Comparison of ENCODE assay signal across 1 cellular context in the genomic region with DNA sequence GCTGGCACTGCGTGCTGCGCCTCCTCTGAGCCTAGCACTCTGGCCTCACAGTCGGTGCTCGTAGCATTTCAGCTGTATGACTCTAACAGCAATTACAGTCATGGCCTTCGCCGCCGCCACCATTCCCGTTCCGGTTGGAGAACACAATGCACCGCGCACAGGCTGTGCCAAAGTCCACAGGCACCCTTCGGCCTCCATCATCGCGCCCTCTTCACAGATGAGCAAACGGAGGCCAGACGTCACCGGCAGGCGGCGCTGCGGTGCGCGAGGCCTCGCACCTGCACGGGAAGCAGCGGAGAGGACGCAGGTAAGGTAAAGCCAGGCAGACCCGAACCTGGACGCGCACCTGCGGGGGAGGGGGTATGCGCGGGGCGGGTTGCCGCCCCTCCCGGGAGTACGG.
TF ChIP-seq lines count a peak whose summit lies in the region.

No MANE protein-coding gene starts in this region.

TF ChIP-seq in WTC11, 78 proteins besides CTCF, POLR2A, EP300 and RAD21 (continued from another document and continues in another):
- TF ChIP-seq, protein P1, sequence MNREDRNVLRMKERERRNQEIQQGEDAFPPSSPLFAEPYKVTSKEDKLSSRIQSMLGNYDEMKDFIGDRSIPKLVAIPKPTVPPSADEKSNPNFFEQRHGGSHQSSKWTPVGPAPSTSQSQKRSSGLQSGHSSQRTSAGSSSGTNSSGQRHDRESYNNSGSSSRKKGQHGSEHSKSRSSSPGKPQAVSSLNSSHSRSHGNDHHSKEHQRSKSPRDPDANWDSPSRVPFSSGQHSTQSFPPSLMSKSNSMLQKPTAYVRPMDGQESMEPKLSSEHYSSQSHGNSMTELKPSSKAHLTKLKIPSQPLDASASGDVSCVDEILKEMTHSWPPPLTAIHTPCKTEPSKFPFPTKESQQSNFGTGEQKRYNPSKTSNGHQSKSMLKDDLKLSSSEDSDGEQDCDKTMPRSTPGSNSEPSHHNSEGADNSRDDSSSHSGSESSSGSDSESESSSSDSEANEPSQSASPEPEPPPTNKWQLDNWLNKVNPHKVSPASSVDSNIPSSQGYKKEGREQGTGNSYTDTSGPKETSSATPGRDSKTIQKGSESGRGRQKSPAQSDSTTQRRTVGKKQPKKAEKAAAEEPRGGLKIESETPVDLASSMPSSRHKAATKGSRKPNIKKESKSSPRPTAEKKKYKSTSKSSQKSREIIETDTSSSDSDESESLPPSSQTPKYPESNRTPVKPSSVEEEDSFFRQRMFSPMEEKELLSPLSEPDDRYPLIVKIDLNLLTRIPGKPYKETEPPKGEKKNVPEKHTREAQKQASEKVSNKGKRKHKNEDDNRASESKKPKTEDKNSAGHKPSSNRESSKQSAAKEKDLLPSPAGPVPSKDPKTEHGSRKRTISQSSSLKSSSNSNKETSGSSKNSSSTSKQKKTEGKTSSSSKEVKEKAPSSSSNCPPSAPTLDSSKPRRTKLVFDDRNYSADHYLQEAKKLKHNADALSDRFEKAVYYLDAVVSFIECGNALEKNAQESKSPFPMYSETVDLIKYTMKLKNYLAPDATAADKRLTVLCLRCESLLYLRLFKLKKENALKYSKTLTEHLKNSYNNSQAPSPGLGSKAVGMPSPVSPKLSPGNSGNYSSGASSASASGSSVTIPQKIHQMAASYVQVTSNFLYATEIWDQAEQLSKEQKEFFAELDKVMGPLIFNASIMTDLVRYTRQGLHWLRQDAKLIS (CRISPR knock-in tag; IDR thresholded peaks at IDR 0.05; ENCODE audit: borderline replicate concordance) = no peak
- TF ChIP-seq, protein P2, sequence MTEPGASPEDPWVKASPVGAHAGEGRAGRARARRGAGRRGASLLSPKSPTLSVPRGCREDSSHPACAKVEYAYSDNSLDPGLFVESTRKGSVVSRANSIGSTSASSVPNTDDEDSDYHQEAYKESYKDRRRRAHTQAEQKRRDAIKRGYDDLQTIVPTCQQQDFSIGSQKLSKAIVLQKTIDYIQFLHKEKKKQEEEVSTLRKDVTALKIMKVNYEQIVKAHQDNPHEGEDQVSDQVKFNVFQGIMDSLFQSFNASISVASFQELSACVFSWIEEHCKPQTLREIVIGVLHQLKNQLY (CRISPR knock-in tag; IDR thresholded peaks at IDR 0.05) = no peak
- TF ChIP-seq JAZF1 (CRISPR knock-in tag; IDR thresholded peaks at IDR 0.05) (no peak), CREB1 (CRISPR knock-in tag; IDR thresholded peaks at IDR 0.05) (no peak), ELF4 (CRISPR knock-in tag; IDR thresholded peaks at IDR 0.05; ENCODE audit: low read depth) (no peak), EMX1 (CRISPR knock-in tag; IDR thresholded peaks at IDR 0.05) (no peak), TCF7 (CRISPR knock-in tag; IDR thresholded peaks at IDR 0.05; ENCODE audit: low read depth) (no peak), FOXK1 (CRISPR knock-in tag; IDR thresholded peaks at IDR 0.05) (no peak), GABPB1 (CRISPR knock-in tag; IDR thresholded peaks at IDR 0.05) (no peak), NR1H2 (CRISPR knock-in tag; IDR thresholded peaks at IDR 0.05) (no peak), ZNF671 (CRISPR knock-in tag; IDR thresholded peaks at IDR 0.05) (peak; percentile 74; the same call in 1 of the 2 replicates), NR3C1 (CRISPR knock-in tag; conservative IDR thresholded peaks at IDR 0.05; ENCODE audit: low read depth) (no peak), TP53 (CRISPR knock-in tag; IDR thresholded peaks at IDR 0.05) (no peak), NFATC4 (CRISPR knock-in tag; IDR thresholded peaks at IDR 0.05) (no peak; the same call in 1 of the 2 replicates), TEAD1 (CRISPR knock-in tag; IDR thresholded peaks at IDR 0.05) (no peak), ETV6 (CRISPR knock-in tag; IDR thresholded peaks at IDR 0.05) (peak; percentile 41; the same call in 1 of the 2 replicates), FOXJ3 (CRISPR knock-in tag; IDR thresholded peaks at IDR 0.05; ENCODE audit: borderline replicate concordance) (no peak), MYBL2 (CRISPR knock-in tag; IDR thresholded peaks at IDR 0.05) (no peak), ZNF138 (CRISPR knock-in tag; conservative IDR thresholded peaks at IDR 0.05) (no peak), SMAD3 (CRISPR knock-in tag; IDR thresholded peaks at IDR 0.05; ENCODE audit: borderline replicate concordance) (no peak)
- TF ChIP-seq, protein P3, sequence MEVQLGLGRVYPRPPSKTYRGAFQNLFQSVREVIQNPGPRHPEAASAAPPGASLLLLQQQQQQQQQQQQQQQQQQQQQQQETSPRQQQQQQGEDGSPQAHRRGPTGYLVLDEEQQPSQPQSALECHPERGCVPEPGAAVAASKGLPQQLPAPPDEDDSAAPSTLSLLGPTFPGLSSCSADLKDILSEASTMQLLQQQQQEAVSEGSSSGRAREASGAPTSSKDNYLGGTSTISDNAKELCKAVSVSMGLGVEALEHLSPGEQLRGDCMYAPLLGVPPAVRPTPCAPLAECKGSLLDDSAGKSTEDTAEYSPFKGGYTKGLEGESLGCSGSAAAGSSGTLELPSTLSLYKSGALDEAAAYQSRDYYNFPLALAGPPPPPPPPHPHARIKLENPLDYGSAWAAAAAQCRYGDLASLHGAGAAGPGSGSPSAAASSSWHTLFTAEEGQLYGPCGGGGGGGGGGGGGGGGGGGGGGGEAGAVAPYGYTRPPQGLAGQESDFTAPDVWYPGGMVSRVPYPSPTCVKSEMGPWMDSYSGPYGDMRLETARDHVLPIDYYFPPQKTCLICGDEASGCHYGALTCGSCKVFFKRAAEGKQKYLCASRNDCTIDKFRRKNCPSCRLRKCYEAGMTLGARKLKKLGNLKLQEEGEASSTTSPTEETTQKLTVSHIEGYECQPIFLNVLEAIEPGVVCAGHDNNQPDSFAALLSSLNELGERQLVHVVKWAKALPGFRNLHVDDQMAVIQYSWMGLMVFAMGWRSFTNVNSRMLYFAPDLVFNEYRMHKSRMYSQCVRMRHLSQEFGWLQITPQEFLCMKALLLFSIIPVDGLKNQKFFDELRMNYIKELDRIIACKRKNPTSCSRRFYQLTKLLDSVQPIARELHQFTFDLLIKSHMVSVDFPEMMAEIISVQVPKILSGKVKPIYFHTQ (CRISPR knock-in tag; IDR thresholded peaks at IDR 0.05) = no peak
- TF ChIP-seq, protein P4, sequence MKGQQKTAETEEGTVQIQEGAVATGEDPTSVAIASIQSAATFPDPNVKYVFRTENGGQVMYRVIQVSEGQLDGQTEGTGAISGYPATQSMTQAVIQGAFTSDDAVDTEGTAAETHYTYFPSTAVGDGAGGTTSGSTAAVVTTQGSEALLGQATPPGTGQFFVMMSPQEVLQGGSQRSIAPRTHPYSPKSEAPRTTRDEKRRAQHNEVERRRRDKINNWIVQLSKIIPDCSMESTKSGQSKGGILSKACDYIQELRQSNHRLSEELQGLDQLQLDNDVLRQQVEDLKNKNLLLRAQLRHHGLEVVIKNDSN (CRISPR knock-in tag; IDR thresholded peaks at IDR 0.05) = no peak
- TF ChIP-seq, protein P5, sequence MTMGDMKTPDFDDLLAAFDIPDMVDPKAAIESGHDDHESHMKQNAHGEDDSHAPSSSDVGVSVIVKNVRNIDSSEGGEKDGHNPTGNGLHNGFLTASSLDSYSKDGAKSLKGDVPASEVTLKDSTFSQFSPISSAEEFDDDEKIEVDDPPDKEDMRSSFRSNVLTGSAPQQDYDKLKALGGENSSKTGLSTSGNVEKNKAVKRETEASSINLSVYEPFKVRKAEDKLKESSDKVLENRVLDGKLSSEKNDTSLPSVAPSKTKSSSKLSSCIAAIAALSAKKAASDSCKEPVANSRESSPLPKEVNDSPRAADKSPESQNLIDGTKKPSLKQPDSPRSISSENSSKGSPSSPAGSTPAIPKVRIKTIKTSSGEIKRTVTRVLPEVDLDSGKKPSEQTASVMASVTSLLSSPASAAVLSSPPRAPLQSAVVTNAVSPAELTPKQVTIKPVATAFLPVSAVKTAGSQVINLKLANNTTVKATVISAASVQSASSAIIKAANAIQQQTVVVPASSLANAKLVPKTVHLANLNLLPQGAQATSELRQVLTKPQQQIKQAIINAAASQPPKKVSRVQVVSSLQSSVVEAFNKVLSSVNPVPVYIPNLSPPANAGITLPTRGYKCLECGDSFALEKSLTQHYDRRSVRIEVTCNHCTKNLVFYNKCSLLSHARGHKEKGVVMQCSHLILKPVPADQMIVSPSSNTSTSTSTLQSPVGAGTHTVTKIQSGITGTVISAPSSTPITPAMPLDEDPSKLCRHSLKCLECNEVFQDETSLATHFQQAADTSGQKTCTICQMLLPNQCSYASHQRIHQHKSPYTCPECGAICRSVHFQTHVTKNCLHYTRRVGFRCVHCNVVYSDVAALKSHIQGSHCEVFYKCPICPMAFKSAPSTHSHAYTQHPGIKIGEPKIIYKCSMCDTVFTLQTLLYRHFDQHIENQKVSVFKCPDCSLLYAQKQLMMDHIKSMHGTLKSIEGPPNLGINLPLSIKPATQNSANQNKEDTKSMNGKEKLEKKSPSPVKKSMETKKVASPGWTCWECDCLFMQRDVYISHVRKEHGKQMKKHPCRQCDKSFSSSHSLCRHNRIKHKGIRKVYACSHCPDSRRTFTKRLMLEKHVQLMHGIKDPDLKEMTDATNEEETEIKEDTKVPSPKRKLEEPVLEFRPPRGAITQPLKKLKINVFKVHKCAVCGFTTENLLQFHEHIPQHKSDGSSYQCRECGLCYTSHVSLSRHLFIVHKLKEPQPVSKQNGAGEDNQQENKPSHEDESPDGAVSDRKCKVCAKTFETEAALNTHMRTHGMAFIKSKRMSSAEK (CRISPR knock-in tag; IDR thresholded peaks at IDR 0.05; ENCODE audit: borderline replicate concordance) = no peak
- TF ChIP-seq, protein P6, sequence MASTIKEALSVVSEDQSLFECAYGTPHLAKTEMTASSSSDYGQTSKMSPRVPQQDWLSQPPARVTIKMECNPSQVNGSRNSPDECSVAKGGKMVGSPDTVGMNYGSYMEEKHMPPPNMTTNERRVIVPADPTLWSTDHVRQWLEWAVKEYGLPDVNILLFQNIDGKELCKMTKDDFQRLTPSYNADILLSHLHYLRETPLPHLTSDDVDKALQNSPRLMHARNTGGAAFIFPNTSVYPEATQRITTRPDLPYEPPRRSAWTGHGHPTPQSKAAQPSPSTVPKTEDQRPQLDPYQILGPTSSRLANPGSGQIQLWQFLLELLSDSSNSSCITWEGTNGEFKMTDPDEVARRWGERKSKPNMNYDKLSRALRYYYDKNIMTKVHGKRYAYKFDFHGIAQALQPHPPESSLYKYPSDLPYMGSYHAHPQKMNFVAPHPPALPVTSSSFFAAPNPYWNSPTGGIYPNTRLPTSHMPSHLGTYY (CRISPR knock-in tag; IDR thresholded peaks at IDR 0.05) = no peak
- TF ChIP-seq, protein P7, sequence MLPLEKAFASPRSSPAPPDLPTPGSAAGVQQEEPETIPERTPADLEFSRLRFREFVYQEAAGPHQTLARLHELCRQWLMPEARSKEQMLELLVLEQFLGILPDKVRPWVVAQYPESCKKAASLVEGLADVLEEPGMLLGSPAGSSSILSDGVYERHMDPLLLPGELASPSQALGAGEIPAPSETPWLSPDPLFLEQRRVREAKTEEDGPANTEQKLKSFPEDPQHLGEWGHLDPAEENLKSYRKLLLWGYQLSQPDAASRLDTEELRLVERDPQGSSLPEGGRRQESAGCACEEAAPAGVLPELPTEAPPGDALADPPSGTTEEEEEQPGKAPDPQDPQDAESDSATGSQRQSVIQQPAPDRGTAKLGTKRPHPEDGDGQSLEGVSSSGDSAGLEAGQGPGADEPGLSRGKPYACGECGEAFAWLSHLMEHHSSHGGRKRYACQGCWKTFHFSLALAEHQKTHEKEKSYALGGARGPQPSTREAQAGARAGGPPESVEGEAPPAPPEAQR (CRISPR knock-in tag; IDR thresholded peaks at IDR 0.05) = no peak
- TF ChIP-seq, protein P8, sequence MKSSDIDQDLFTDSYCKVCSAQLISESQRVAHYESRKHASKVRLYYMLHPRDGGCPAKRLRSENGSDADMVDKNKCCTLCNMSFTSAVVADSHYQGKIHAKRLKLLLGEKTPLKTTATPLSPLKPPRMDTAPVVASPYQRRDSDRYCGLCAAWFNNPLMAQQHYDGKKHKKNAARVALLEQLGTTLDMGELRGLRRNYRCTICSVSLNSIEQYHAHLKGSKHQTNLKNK (CRISPR knock-in tag; IDR thresholded peaks at IDR 0.05) = no peak
- TF ChIP-seq, protein P9, sequence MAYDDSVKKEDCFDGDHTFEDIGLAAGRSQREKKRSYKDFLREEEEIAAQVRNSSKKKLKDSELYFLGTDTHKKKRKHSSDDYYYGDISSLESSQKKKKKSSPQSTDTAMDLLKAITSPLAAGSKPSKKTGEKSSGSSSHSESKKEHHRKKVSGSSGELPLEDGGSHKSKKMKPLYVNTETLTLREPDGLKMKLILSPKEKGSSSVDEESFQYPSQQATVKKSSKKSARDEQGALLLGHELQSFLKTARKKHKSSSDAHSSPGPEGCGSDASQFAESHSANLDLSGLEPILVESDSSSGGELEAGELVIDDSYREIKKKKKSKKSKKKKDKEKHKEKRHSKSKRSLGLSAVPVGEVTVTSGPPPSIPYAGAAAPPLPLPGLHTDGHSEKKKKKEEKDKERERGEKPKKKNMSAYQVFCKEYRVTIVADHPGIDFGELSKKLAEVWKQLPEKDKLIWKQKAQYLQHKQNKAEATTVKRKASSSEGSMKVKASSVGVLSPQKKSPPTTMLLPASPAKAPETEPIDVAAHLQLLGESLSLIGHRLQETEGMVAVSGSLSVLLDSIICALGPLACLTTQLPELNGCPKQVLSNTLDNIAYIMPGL (CRISPR knock-in tag; IDR thresholded peaks at IDR 0.05) = peak; percentile 86
- TF ChIP-seq, protein P10, sequence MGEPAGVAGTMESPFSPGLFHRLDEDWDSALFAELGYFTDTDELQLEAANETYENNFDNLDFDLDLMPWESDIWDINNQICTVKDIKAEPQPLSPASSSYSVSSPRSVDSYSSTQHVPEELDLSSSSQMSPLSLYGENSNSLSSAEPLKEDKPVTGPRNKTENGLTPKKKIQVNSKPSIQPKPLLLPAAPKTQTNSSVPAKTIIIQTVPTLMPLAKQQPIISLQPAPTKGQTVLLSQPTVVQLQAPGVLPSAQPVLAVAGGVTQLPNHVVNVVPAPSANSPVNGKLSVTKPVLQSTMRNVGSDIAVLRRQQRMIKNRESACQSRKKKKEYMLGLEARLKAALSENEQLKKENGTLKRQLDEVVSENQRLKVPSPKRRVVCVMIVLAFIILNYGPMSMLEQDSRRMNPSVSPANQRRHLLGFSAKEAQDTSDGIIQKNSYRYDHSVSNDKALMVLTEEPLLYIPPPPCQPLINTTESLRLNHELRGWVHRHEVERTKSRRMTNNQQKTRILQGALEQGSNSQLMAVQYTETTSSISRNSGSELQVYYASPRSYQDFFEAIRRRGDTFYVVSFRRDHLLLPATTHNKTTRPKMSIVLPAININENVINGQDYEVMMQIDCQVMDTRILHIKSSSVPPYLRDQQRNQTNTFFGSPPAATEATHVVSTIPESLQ (CRISPR knock-in tag; IDR thresholded peaks at IDR 0.05) = no peak
